In the genomic region with DNA sequence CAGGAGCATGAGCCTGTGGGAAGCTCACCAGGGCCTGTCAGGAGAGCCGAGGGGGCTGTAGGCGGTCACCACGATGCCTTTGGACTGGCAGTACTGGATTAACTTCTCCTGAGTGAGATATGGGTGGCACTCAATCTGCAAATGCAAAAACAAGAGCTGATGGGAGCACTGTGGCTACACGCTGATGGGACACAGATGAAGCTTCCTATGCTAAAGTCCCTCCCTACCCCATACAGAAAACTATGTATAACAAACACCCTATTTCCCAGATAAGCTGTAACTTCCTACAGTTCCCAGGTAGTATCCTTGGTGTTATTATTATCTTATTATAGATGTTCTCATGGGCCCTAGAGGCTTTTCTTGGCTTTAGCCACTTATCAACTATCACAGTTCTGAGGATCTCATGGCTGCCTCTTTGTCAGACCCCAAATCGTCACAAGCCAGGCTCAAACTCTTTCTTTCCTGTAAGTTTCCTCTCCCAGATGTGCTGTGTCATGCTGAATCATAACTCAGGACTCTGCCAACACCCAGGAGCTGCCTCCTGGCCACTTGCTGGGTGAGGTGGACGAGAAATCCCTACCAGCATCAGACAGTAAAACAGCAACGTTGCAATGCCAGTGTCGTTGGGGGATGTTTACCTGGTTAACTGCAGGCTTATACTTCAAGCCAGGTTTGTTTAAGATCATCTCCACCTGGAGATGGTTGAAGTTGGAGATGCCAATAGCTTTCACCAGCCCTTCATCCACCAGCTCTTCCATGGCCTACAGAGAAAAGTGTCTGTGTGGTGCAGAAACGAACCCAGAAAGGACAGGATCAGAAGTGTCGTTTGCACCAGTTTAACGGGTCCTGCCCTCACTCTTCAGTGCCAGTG, we compare ENCODE assay signal across 1 cellular context.
A peak's percentile ranks its signal among the peaks of the same experiment; 100 is the strongest.
TF ChIP-seq lines count a peak whose summit lies in the region.

No MANE protein-coding gene starts in this region.

TF ChIP-seq in IMR-90, 13 proteins besides CTCF, POLR2A, EP300 and RAD21 (continued from another document):
- TF ChIP-seq FOS (IDR thresholded peaks at IDR 0.05; ENCODE audit: low read depth, low read length) (peak; percentile 31; the same call in 1 of the 2 replicates), CHD1 (IDR thresholded peaks at IDR 0.05; ENCODE audit: low read depth, low read length) (no peak), MXI1 (IDR thresholded peaks at IDR 0.05; ENCODE audit: borderline replicate concordance, low read depth, low read length) (no peak), RFX5 (IDR thresholded peaks at IDR 0.05; ENCODE audit: low read depth, low read length) (no peak), MAZ (IDR thresholded peaks at IDR 0.05; ENCODE audit: borderline replicate concordance, low read depth, low read length) (no peak), BHLHE40 (IDR thresholded peaks at IDR 0.05; ENCODE audit: low read depth, low read length) (no peak), CEBPB (IDR thresholded peaks at IDR 0.05; ENCODE audit: low read depth, low read length) (no peak), RCOR1 (IDR thresholded peaks at IDR 0.05; ENCODE audit: insufficient replicate concordance, low read length) (no peak), MAFK (IDR thresholded peaks at IDR 0.05; ENCODE audit: low read depth, low read length) (peak; percentile 86), NFE2L2 (IDR thresholded peaks at IDR 0.05; ENCODE audit: low read depth, low read length) (peak; percentile 99)
TF ChIP-seq in IMR-90: peak in this region for 3.
